In genomic region chr17:39547713-39548478, GRCh38 we compare ENCODE assay signal across 1 cellular context.
TF ChIP-seq lines count a peak whose summit lies in the region.

No MANE protein-coding gene starts in this region.

TF ChIP-seq in HepG2, 621 proteins besides CTCF, POLR2A, EP300 and RAD21 (continued from another document and continues in another):
- TF ChIP-seq ZFP91 (CRISPR knock-in tag; IDR thresholded peaks at IDR 0.05; ENCODE audit: borderline replicate concordance) = peak; percentile 51; the same call in 1 of the 2 replicates
- no peak for TF ChIP-seq KMT2B (CRISPR knock-in tag; IDR thresholded peaks at IDR 0.05)
- no peak for TF ChIP-seq HMG20B (CRISPR knock-in tag; conservative IDR thresholded peaks at IDR 0.05)
- TF ChIP-seq ZXDC (CRISPR knock-in tag; IDR thresholded peaks at IDR 0.05) = no peak
- no peak for TF ChIP-seq JARID2 (CRISPR knock-in tag; IDR thresholded peaks at IDR 0.05; ENCODE audit: insufficient replicate concordance)
- TF ChIP-seq SNAI1 (CRISPR knock-in tag; IDR thresholded peaks at IDR 0.05; ENCODE audit: borderline replicate concordance) = no peak
- TF ChIP-seq, protein P1, sequence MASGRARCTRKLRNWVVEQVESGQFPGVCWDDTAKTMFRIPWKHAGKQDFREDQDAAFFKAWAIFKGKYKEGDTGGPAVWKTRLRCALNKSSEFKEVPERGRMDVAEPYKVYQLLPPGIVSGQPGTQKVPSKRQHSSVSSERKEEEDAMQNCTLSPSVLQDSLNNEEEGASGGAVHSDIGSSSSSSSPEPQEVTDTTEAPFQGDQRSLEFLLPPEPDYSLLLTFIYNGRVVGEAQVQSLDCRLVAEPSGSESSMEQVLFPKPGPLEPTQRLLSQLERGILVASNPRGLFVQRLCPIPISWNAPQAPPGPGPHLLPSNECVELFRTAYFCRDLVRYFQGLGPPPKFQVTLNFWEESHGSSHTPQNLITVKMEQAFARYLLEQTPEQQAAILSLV (CRISPR knock-in tag; IDR thresholded peaks at IDR 0.05; ENCODE audit: borderline replicate concordance) = no peak
- peak; percentile 34; the same call in 1 of the 2 replicates for TF ChIP-seq ZNF747 (CRISPR knock-in tag; IDR thresholded peaks at IDR 0.05; ENCODE audit: borderline replicate concordance)
- TF ChIP-seq DMAP1 (CRISPR knock-in tag; IDR thresholded peaks at IDR 0.05) = no peak
- TF ChIP-seq, protein P2, sequence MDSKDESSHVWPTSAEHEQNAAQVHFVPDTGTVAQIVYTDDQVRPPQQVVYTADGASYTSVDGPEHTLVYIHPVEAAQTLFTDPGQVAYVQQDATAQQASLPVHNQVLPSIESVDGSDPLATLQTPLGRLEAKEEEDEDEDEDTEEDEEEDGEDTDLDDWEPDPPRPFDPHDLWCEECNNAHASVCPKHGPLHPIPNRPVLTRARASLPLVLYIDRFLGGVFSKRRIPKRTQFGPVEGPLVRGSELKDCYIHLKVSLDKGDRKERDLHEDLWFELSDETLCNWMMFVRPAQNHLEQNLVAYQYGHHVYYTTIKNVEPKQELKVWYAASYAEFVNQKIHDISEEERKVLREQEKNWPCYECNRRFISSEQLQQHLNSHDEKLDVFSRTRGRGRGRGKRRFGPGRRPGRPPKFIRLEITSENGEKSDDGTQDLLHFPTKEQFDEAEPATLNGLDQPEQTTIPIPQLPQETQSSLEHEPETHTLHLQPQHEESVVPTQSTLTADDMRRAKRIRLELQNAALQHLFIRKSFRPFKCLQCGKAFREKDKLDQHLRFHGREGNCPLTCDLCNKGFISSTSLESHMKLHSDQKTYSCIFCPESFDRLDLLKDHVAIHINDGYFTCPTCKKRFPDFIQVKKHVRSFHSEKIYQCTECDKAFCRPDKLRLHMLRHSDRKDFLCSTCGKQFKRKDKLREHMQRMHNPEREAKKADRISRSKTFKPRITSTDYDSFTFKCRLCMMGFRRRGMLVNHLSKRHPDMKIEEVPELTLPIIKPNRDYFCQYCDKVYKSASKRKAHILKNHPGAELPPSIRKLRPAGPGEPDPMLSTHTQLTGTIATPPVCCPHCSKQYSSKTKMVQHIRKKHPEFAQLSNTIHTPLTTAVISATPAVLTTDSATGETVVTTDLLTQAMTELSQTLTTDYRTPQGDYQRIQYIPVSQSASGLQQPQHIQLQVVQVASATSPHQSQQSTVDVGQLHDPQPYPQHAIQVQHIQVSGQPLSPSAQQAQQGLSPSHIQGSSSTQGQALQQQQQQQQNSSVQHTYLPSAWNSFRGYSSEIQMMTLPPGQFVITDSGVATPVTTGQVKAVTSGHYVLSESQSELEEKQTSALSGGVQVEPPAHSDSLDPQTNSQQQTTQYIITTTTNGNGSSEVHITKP (CRISPR knock-in tag; IDR thresholded peaks at IDR 0.05; ENCODE audit: low read depth) = 0 out of 2 replicates have a peak, but pooled peaks have one; percentile 25
- TF ChIP-seq, protein P3, sequence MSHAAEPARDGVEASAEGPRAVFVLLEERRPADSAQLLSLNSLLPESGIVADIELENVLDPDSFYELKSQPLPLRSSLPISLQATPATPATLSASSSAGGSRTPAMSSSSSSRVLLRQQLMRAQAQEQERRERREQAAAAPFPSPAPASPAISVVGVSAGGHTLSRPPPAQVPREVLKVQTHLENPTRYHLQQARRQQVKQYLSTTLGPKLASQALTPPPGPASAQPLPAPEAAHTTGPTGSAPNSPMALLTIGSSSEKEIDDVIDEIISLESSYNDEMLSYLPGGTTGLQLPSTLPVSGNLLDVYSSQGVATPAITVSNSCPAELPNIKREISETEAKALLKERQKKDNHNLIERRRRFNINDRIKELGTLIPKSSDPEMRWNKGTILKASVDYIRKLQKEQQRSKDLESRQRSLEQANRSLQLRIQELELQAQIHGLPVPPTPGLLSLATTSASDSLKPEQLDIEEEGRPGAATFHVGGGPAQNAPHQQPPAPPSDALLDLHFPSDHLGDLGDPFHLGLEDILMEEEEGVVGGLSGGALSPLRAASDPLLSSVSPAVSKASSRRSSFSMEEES (CRISPR knock-in tag; IDR thresholded peaks at IDR 0.05) = peak; percentile 26; the same call in 1 of the 2 replicates
- no peak for TF ChIP-seq ZNF224 (CRISPR knock-in tag; IDR thresholded peaks at IDR 0.05)
- no peak for TF ChIP-seq FOSL1 (CRISPR knock-in tag; IDR thresholded peaks at IDR 0.05; ENCODE audit: borderline replicate concordance)
- no peak for TF ChIP-seq DMTF1 (CRISPR knock-in tag; IDR thresholded peaks at IDR 0.05)
- no peak for TF ChIP-seq MAFF (IDR thresholded peaks at IDR 0.05; ENCODE audit: low read depth, low read length)
- peak; percentile 54; the same call in 1 of the 2 replicates for TF ChIP-seq ZC3H4 (CRISPR knock-in tag; IDR thresholded peaks at IDR 0.05; ENCODE audit: borderline replicate concordance)
- no peak for TF ChIP-seq ISX (CRISPR knock-in tag; conservative IDR thresholded peaks at IDR 0.05)
- TF ChIP-seq ZNF232 (CRISPR knock-in tag; IDR thresholded peaks at IDR 0.05; ENCODE audit: borderline replicate concordance) = no peak
- peak; percentile 18; the same call in 1 of the 2 replicates for TF ChIP-seq THAP11 (CRISPR knock-in tag; IDR thresholded peaks at IDR 0.05)
- TF ChIP-seq, protein P4, sequence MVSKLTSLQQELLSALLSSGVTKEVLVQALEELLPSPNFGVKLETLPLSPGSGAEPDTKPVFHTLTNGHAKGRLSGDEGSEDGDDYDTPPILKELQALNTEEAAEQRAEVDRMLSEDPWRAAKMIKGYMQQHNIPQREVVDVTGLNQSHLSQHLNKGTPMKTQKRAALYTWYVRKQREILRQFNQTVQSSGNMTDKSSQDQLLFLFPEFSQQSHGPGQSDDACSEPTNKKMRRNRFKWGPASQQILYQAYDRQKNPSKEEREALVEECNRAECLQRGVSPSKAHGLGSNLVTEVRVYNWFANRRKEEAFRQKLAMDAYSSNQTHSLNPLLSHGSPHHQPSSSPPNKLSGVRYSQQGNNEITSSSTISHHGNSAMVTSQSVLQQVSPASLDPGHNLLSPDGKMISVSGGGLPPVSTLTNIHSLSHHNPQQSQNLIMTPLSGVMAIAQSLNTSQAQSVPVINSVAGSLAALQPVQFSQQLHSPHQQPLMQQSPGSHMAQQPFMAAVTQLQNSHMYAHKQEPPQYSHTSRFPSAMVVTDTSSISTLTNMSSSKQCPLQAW (CRISPR knock-in tag; IDR thresholded peaks at IDR 0.05) = peak; percentile 68; the same call in 1 of the 2 replicates
- TF ChIP-seq KDM5A (IDR thresholded peaks at IDR 0.05; ENCODE audit: borderline replicate concordance, low read length) = no peak
- 0 out of 2 replicates have a peak, but pooled peaks have one; percentile 73 for TF ChIP-seq AHR (CRISPR knock-in tag; IDR thresholded peaks at IDR 0.05)
- no peak for TF ChIP-seq STAT5B (CRISPR knock-in tag; IDR thresholded peaks at IDR 0.05)
- TF ChIP-seq, protein P5, sequence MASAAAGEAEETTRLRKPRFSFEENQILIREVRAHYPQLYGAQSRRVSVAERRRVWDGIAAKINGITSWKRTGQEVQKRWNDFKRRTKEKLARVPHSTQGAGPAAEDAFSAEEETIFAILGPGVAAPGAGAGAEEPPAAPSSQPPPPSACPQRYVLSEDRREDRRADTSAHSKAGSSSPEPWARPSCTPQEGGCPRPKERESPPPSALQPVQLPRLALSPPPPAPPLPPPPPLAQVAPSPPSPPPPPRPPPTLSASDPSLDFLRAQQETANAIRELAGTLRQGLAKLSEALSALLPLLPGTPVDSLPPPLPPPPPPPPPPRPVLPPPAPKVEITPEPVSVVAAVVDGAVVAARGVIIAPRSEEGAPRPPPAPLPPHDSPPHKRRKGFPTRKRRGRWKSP (CRISPR knock-in tag; IDR thresholded peaks at IDR 0.05) = no peak
- no peak for TF ChIP-seq SYNCRIP (IDR thresholded peaks at IDR 0.05; ENCODE audit: insufficient read depth, low read depth, low read length)
- no peak for TF ChIP-seq ZNF75D (CRISPR knock-in tag; IDR thresholded peaks at IDR 0.05; ENCODE audit: borderline replicate concordance)
- no peak for TF ChIP-seq ZNF292 (CRISPR knock-in tag; IDR thresholded peaks at IDR 0.05; ENCODE audit: borderline replicate concordance, low read depth)
- no peak for TF ChIP-seq XBP1 (CRISPR knock-in tag; IDR thresholded peaks at IDR 0.05)
- TF ChIP-seq ZNF282 (IDR thresholded peaks at IDR 0.05; ENCODE audit: partially characterized antibody) = no peak
- peak; percentile 52; the same call in 1 of the 2 replicates for TF ChIP-seq ZNF572 (CRISPR knock-in tag; IDR thresholded peaks at IDR 0.05)
- TF ChIP-seq ZFX (CRISPR knock-in tag; IDR thresholded peaks at IDR 0.05; ENCODE audit: low read depth) = peak; percentile 40; the same call in 1 of the 2 replicates
- TF ChIP-seq, protein P6, sequence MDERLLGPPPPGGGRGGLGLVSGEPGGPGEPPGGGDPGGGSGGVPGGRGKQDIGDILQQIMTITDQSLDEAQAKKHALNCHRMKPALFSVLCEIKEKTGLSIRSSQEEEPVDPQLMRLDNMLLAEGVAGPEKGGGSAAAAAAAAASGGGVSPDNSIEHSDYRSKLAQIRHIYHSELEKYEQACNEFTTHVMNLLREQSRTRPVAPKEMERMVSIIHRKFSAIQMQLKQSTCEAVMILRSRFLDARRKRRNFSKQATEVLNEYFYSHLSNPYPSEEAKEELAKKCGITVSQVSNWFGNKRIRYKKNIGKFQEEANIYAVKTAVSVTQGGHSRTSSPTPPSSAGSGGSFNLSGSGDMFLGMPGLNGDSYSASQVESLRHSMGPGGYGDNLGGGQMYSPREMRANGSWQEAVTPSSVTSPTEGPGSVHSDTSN (CRISPR knock-in tag; IDR thresholded peaks at IDR 0.05) = no peak
- TF ChIP-seq, protein P7, sequence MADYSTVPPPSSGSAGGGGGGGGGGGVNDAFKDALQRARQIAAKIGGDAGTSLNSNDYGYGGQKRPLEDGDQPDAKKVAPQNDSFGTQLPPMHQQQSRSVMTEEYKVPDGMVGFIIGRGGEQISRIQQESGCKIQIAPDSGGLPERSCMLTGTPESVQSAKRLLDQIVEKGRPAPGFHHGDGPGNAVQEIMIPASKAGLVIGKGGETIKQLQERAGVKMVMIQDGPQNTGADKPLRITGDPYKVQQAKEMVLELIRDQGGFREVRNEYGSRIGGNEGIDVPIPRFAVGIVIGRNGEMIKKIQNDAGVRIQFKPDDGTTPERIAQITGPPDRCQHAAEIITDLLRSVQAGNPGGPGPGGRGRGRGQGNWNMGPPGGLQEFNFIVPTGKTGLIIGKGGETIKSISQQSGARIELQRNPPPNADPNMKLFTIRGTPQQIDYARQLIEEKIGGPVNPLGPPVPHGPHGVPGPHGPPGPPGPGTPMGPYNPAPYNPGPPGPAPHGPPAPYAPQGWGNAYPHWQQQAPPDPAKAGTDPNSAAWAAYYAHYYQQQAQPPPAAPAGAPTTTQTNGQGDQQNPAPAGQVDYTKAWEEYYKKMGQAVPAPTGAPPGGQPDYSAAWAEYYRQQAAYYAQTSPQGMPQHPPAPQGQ (CRISPR knock-in tag; IDR thresholded peaks at IDR 0.05; ENCODE audit: borderline replicate concordance) = no peak
- TF ChIP-seq ZMYM2 (CRISPR knock-in tag; IDR thresholded peaks at IDR 0.05) = no peak
- no peak for TF ChIP-seq ZNF724P (CRISPR knock-in tag; IDR thresholded peaks at IDR 0.05; ENCODE audit: borderline replicate concordance)
- no peak for TF ChIP-seq JUND (CRISPR knock-in tag; IDR thresholded peaks at IDR 0.05)
- TF ChIP-seq ZNF550 (CRISPR knock-in tag; IDR thresholded peaks at IDR 0.05; ENCODE audit: borderline replicate concordance) = no peak
- TF ChIP-seq ISL2 (CRISPR knock-in tag; IDR thresholded peaks at IDR 0.05) = no peak
- no peak for TF ChIP-seq ZNF878 (CRISPR knock-in tag; IDR thresholded peaks at IDR 0.05)
- no peak for TF ChIP-seq CREB3 (CRISPR knock-in tag; IDR thresholded peaks at IDR 0.05)
- no peak for TF ChIP-seq ZNF12 (CRISPR knock-in tag; IDR thresholded peaks at IDR 0.05)
- no peak for TF ChIP-seq SMYD3 (CRISPR knock-in tag; IDR thresholded peaks at IDR 0.05)
